Comparison of ENCODE assay signal across 24 cellular contexts in genomic region chr12:51090705-51091229, GRCh38.
"Had no signal": no experiment of that assay in that cellular context is flagged by ENCODE, and none has a peak within 500 bp of the region (broad histone marks: within the 10 kb centered on the region; RNA-seq: fewer than 3 reads in every experiment).

No MANE protein-coding gene starts in this region.

- H3K27ac Mint-ChIP-seq: nephron; stimulated activated effector memory CD8-positive, alpha-beta T cell treated with anti-CD3 and anti-CD28 coated beads, Interleukin-12 subunit alpha, Interleukin-12 subunit beta, amount 100 ng/mL, for 72 hours had no signal

- DNase-seq: dermis blood vessel endothelial cell; effector memory CD4-positive, alpha-beta T cell; erythroblast; esophagus squamous epithelium; foreskin melanocyte; hypothalamus; immature natural killer cell; mesenchymal stem cell; naive thymus-derived CD4-positive, alpha-beta T cell; nucleus accumbens; sigmoid colon; stimulated activated CD4-positive, alpha-beta T cell treated with anti-CD3 and anti-CD28 coated beads, Interleukin-2, amount 100 ng/mL, for 24 hours; stimulated activated CD4-positive, alpha-beta T cell treated with anti-CD3 and anti-CD28 coated beads, Interleukin-4, amount 100 ng/mL, for 24 hours; stimulated activated naive CD4-positive, alpha-beta T cell treated with Interleukin-2 at 50 U/mL for 16 hours; stomach; thyroid gland; upper lobe of left lung had no signal

- ATAC-seq: left lobe of liver; naive thymus-derived CD4-positive, alpha-beta T cell; stimulated activated effector memory CD8-positive, alpha-beta T cell treated with anti-CD3 and anti-CD28 coated beads, Interleukin-12 subunit alpha, Interleukin-12 subunit beta, amount 100 ng/mL, for 72 hours had no signal

- H3K4me1 Mint-ChIP-seq: immature natural killer cell, mesothelial cell of epicardium, nephron had no signal

- H3K9me3 ChIP-seq: esophagus squamous epithelium, prostate gland, right atrium auricular region, sigmoid colon, stomach, thyroid gland, upper lobe of left lung had no signal

- H3K27me3 Mint-ChIP-seq: naive thymus-derived CD4-positive, alpha-beta T cell had no signal

- H3K4me3 ChIP-seq: coronary artery, esophagus squamous epithelium, prostate gland, right atrium auricular region, sigmoid colon, stomach, thyroid gland, upper lobe of left lung had no signal

- H3K27me3 ChIP-seq: esophagus squamous epithelium, right atrium auricular region, sigmoid colon, stomach, thyroid gland, upper lobe of left lung had no signal

- H3K4me3 Mint-ChIP-seq: immature natural killer cell; mesothelial cell of epicardium; naive thymus-derived CD4-positive, alpha-beta T cell; nephron; stimulated activated effector memory CD8-positive, alpha-beta T cell treated with anti-CD3 and anti-CD28 coated beads, Interleukin-12 subunit alpha, Interleukin-12 subunit beta, amount 100 ng/mL, for 72 hours had no signal

- H3K36me3 ChIP-seq: prostate gland had no signal

- H3K9me3 Mint-ChIP-seq: immature natural killer cell; mesothelial cell of epicardium; naive thymus-derived CD4-positive, alpha-beta T cell; nephron; stimulated activated effector memory CD8-positive, alpha-beta T cell treated with anti-CD3 and anti-CD28 coated beads, Interleukin-12 subunit alpha, Interleukin-12 subunit beta, amount 100 ng/mL, for 72 hours had no signal

- H3K27ac ChIP-seq: coronary artery, esophagus squamous epithelium, prostate gland, right atrium auricular region, sigmoid colon, stomach, thyroid gland, upper lobe of left lung had no signal

- H3K4me1 ChIP-seq: esophagus squamous epithelium, prostate gland, right atrium auricular region, sigmoid colon, stomach, thyroid gland had no signal
